23 cellular contexts compared by ENCODE assay signal in genomic region chr1:24657781-24658180, GRCh38. TPM values are rescaled to one million over a fixed set of nuclear protein-coding genes. Genes with fewer than 3 reads are reported as not detected.
DNase-seq lines count a peak whose midpoint lies in the region; ATAC-seq, FAIRE-seq and TF ChIP-seq lines count a peak whose summit lies in the region.
"Had no signal": no experiment of that assay in that cellular context is flagged by ENCODE, and none has a peak within 500 bp of the region (broad histone marks: within the 10 kb centered on the region; RNA-seq: fewer than 3 reads in every experiment).

No MANE protein-coding gene starts in this region.

- TF ChIP-seq EP300 in HepG2 (IDR thresholded peaks at IDR 0.05; ENCODE audit: low read depth in 2 of 2, low read length in 2 of 2) (no peak), HepG2 (CRISPR knock-in tag; IDR thresholded peaks at IDR 0.05; ENCODE audit: borderline replicate concordance) (no peak)

- intact Hi-C loops in HepG2 (cut with micrococcal nuclease; ENCODE audit: unreplicated experiment) (no loop called here), right lobe of liver (cut with DNase I) (no loop called here), Panc1 (cut with micrococcal nuclease; ENCODE audit: unreplicated experiment) (no loop called here), vagina (cut with DNase I) (no loop called here)

- TF ChIP-seq CTCF in HepG2 (CRISPR knock-in tag; IDR thresholded peaks at IDR 0.05) (no peak), right lobe of liver (IDR thresholded peaks at IDR 0.05) (no peak), Panc1 (IDR thresholded peaks at IDR 0.05) (no peak), vagina (IDR thresholded peaks at IDR 0.05) (no peak)

- WGBS in HepG2 (ENCODE audit: low lambda C conversion rate), result 98% methylated on average over 3 of the region's 3 CpGs
- WGBS in right lobe of liver (ENCODE audit: insufficient coverage, low coverage, low lambda C conversion rate, missing lambda C conversion rate), result 61% methylated on average over 3 of the region's 3 CpGs
- 100% methylated on average over 2 of the region's 3 CpGs for WGBS in mesenchymal stem cell

- H3K36me3 ChIP-seq in HepG2 (replicated peaks in 1 of 2; ENCODE audit: control insufficient read depth in 1 of 2, insufficient read depth in 2 of 2, low read length in 2 of 2) (peaks cover 29 to 93% of the 10 kb centered on the region in 2 experiments), right lobe of liver (peaks cover 5 to 100% (median 51%) of the 10 kb centered on the region in 4 donors), Panc1 (ENCODE audit: control insufficient read depth, insufficient read depth, low read length) (peaks cover 87% of the 10 kb centered on the region), mesenchymal stem cell (ENCODE audit: control insufficient read depth in 1 of 2, insufficient read depth in 2 of 2, low read depth in 1 of 2, low read length in 2 of 2) (peaks cover 20 to 98% of the 10 kb centered on the region in 2 experiments), vagina (peaks cover 0 to 89% of the 10 kb centered on the region in 2 donors)

- no peak overlapping the region for H2AK5ac ChIP-seq in mesenchymal stem cell (ENCODE audit: low read length, severe bottlenecking)

- BruUV-seq in HepG2 (replicated peaks; lab: Mats Ljungman, UMichigan) (no TSS peak), Panc1 (replicated peaks; lab: Mats Ljungman, UMichigan) (TSS peak; percentile 17)

- H2BK12ac ChIP-seq in mesenchymal stem cell (ENCODE audit: low read length in 2 of 2), result no peak overlapping the region

- H3K9me3 ChIP-seq in HepG2 (ENCODE audit: low read length) (no peaks in the 10 kb centered on the region), right lobe of liver (no peaks in the 10 kb centered on the region), Panc1 (ENCODE audit: control insufficient read depth, insufficient read depth, low read depth, low read length) (no peaks in the 10 kb centered on the region), mesenchymal stem cell (ENCODE audit: control insufficient read depth, low read length) (no peaks in the 10 kb centered on the region), vagina (no peaks in the 10 kb centered on the region)
- H3K9me3 ChIP-seq: pancreas, stomach, thyroid gland had no signal

- no peak overlapping the region for H2BK120ac ChIP-seq in mesenchymal stem cell (ENCODE audit: low read depth, low read length)

- no peak overlapping the region for H2BK15ac ChIP-seq in mesenchymal stem cell (ENCODE audit: low read depth, poor library complexity, severe bottlenecking)

- DNase-seq in HepG2 (ENCODE audit: low spot score) (no peak), right lobe of liver (no peak), Panc1 (ENCODE audit: low read depth, low spot score) (no peak), mesenchymal stem cell (no peak), activated gamma-delta T cell (lab: John Stamatoyannopoulos, UW) (no peak), vagina (ENCODE audit: extremely low spot score in 2 of 2) (no peak)
- DNase-seq: activated naive CD4-positive, alpha-beta T cell treated with anti-CD3 and anti-CD28 coated beads, Interleukin-2, amount 50 U/mL, for 16 hours; aorta; DMS53; NCI-H187; NCI-H2171; pancreas; small intestine; stomach; T-cell; thyroid gland had no signal

- H3K79me2 ChIP-seq in HepG2 (ENCODE audit: insufficient read depth, low read length), result peaks cover 32% of the 10 kb centered on the region

- H3K4me2 ChIP-seq in HepG2 (ENCODE audit: low read depth, low read length) (no peak overlapping the region), mesenchymal stem cell (ENCODE audit: low read length, poor library complexity, severe bottlenecking) (peak overlapping the region; percentile 61)

- no peak overlapping the region for H3K18ac ChIP-seq in mesenchymal stem cell (ENCODE audit: low read depth in 1 of 2, low read length in 2 of 2)

- H3K79me1 ChIP-seq in mesenchymal stem cell (replicated peaks; ENCODE audit: low read length, poor library complexity, severe bottlenecking), result peaks cover 8% of the 10 kb centered on the region

- FAIRE-seq in HepG2 (lab: Jason Lieb, UNC), result no peak
- FAIRE-seq: bronchial epithelial cell, endothelial cell of umbilical vein, frontal cortex, GM12891, pancreas, small intestine had no signal

- 0 out of 2 replicates have a peak, but pooled peaks cover 7% of the 10 kb centered on the region for H4K20me1 ChIP-seq in HepG2 (ENCODE audit: insufficient read depth, low read length)

- H3K27ac ChIP-seq in HepG2 (ENCODE audit: extremely low read length, insufficient read depth, low read length) (no peak overlapping the region), right lobe of liver (no peak overlapping the region), Panc1 (ENCODE audit: low read length) (no peak overlapping the region), mesenchymal stem cell (ENCODE audit: low read length, poor library complexity, severe bottlenecking) (peak overlapping the region; percentile 73), vagina (no peak overlapping the region)
- H3K27ac ChIP-seq: pancreas, stomach, thyroid gland had no signal

- no peak overlapping the region for H2BK5ac ChIP-seq in mesenchymal stem cell (ENCODE audit: low read depth, low read length, poor library complexity, severe bottlenecking)

- no peak overlapping the region for H4K8ac ChIP-seq in mesenchymal stem cell (ENCODE audit: low read length)

- H2AFZ ChIP-seq in HepG2 (ENCODE audit: low read length) (no peak overlapping the region), mesenchymal stem cell (ENCODE audit: low read depth, low read length) (no peak overlapping the region)

- no peak overlapping the region for H3K23ac ChIP-seq in mesenchymal stem cell (ENCODE audit: low read length in 2 of 2)

- TF ChIP-seq POLR2A in HepG2 (IDR thresholded peaks at IDR 0.05; ENCODE audit: insufficient read depth in 1 of 2, low read depth in 2 of 2, low read length in 2 of 2) (no peak), right lobe of liver (IDR thresholded peaks at IDR 0.05) (no peak), vagina (IDR thresholded peaks at IDR 0.05) (no peak)

- H3K4me1 ChIP-seq in HepG2 (ENCODE audit: insufficient read depth, low read length) (peaks cover 21% of the 10 kb centered on the region), right lobe of liver (peaks cover 0 to 7% (median 2%) of the 10 kb centered on the region in 4 donors), Panc1 (ENCODE audit: control insufficient read depth, insufficient read depth, low read length) (no peaks in the 10 kb centered on the region), mesenchymal stem cell (ENCODE audit: control insufficient read depth, insufficient read depth, low read depth, low read length) (peaks cover 6% of the 10 kb centered on the region), vagina (peaks cover 6% of the 10 kb centered on the region)
- H3K4me1 ChIP-seq: thyroid gland had no signal

- POLR2A ChIA-PET in HepG2 (lab: Yijun Ruan, JAX), result no interaction called here
- POLR2A ChIA-PET in Panc1 (lab: Charles Lee), result no interaction called here

- TF ChIP-seq RAD21 in HepG2 (CRISPR knock-in tag; IDR thresholded peaks at IDR 0.05), result no peak

- no peak overlapping the region for H3K4ac ChIP-seq in mesenchymal stem cell (ENCODE audit: low read depth in 1 of 2, low read length in 2 of 2)

- H3K9ac ChIP-seq in HepG2 (ENCODE audit: insufficient read depth, low read depth, low read length) (no peak overlapping the region), mesenchymal stem cell (ENCODE audit: low read length) (peak overlapping the region; percentile 49)

- CTCF ChIA-PET in HepG2 (lab: Yijun Ruan, JAX; ENCODE audit: low intra/inter-chr PET ratio, low total read pairs) (no interaction called here), Panc1 (lab: Charles Lee) (no interaction called here)

- H4K91ac ChIP-seq in mesenchymal stem cell (ENCODE audit: low read length), result no peak overlapping the region

- H3K4me3 ChIP-seq in HepG2 (replicated peaks in 1 of 3; ENCODE audit: insufficient read depth in 1 of 3, low read depth in 2 of 3, low read length in 3 of 3) (no peak overlapping the region), right lobe of liver (no peak overlapping the region), Panc1 (ENCODE audit: low read depth in 2 of 2, low read length in 2 of 2) (no peak overlapping the region), mesenchymal stem cell (ENCODE audit: insufficient read depth in 1 of 2, low read depth in 1 of 2, low read length in 2 of 2) (no peak overlapping the region), vagina (no peak overlapping the region)
- H3K4me3 ChIP-seq: pancreas, stomach, thyroid gland had no signal

- in situ Hi-C loops in HepG2 (cut with HindIII; ENCODE audit: extremely low pct_ligation_motif_present, low pct_unique_long_range_greater_than_20kb) (no loop called here), Panc1 (cut with HindIII; ENCODE audit: low pct_unique_long_range_greater_than_20kb, low sequenced_read_pairs) (no loop called here)

- H3K27me3 ChIP-seq in HepG2 (ENCODE audit: control insufficient read depth in 1 of 2, insufficient read depth in 2 of 2, low read length in 2 of 2), result no peaks in the 10 kb centered on the region
- no peaks in the 10 kb centered on the region for H3K27me3 ChIP-seq in right lobe of liver
- no peaks in the 10 kb centered on the region for H3K27me3 ChIP-seq in Panc1 (ENCODE audit: control insufficient read depth, insufficient read depth, low read length)
- no peaks in the 10 kb centered on the region for H3K27me3 ChIP-seq in mesenchymal stem cell (ENCODE audit: control insufficient read depth in 1 of 2, insufficient read depth in 1 of 2, low read length in 2 of 2)
- no peaks in the 10 kb centered on the region for H3K27me3 ChIP-seq in vagina
- H3K27me3 ChIP-seq: pancreas, stomach, thyroid gland had no signal

- H3K14ac ChIP-seq in mesenchymal stem cell (ENCODE audit: low read length in 2 of 2), result no peak overlapping the region

- no peak for ATAC-seq in HepG2
- ATAC-seq in right lobe of liver, result no peak
- ATAC-seq in Panc1, result no peak
- ATAC-seq in GM21526 (IDR thresholded peaks at IDR 0.05; ENCODE audit: low FRiP score, unreplicated experiment), result no peak
- ATAC-seq: HCT116, T-cell, WTC11 had no signal

RNA-seq across cellular contexts. Expression of gene SRRM1, which starts 14.7 kb away (rescaled TPM):
- total RNA-seq in HepG2 (2016; rRNA removed; fragmentation: Illumina TruSeq; extraction: Trizol) (31.6 and 33.7 TPM in 2 replicates), right lobe of liver (10 to 100 TPM; 41.1 to 52.0 (median 44.9) TPM), Panc1 (2021; ENCODE audit: unreplicated experiment) (160 TPM), vagina (93.1 TPM)
- 13.1 and 14.5 TPM in 2 replicates for total RNA-seq in HepG2 (2016; cell fraction: cytosol; rRNA removed; fragmentation: Illumina TruSeq; extraction: Trizol; ENCODE audit: low read depth)
- 27.6 and 35.1 TPM in 2 replicates for total RNA-seq in HepG2 (2016; cell fraction: insoluble cytoplasmic fraction; rRNA removed; fragmentation: Illumina TruSeq; extraction: Trizol)
- total RNA-seq in HepG2 (2016; cell fraction: membrane; rRNA removed; fragmentation: Illumina TruSeq; extraction: Trizol), result 19.4 and 21.8 TPM in 2 replicates
- total RNA-seq in HepG2 (2016; cell fraction: nucleus; rRNA removed; fragmentation: Illumina TruSeq; extraction: Trizol), result 80.4 and 81.8 TPM in 2 replicates
- polyA plus RNA-seq in HepG2 (2011; rRNA removed), result 44.5 and 46.8 TPM in 2 replicates
- 12.5 and 17.1 TPM in 2 replicates for polyA plus RNA-seq in HepG2 (2011; cell fraction: cytosol; rRNA removed)
- 113 and 116 TPM in 2 replicates for polyA plus RNA-seq in HepG2 (2011; cell fraction: nucleus; rRNA removed)
- polyA plus RNA-seq in HepG2 (2012), result 96.3 and 117 TPM in 2 replicates
- 5.2 and 5.8 TPM in 2 replicates for polyA plus RNA-seq in HepG2 (2016; cell fraction: cytosol; fragmentation: Illumina TruSeq; extraction: Trizol; ENCODE audit: low read depth)
- 52.3 and 57.6 TPM in 2 replicates for polyA plus RNA-seq in HepG2 (2016; cell fraction: insoluble cytoplasmic fraction; fragmentation: Illumina TruSeq; extraction: Trizol; ENCODE audit: low read depth)
- polyA plus RNA-seq in HepG2 (2016; cell fraction: membrane; fragmentation: Illumina TruSeq; extraction: Trizol; ENCODE audit: low read depth), result 13.5 and 15.6 TPM in 2 replicates
- 147 and 162 TPM in 2 replicates for polyA plus RNA-seq in HepG2 (2016; cell fraction: nucleus; fragmentation: Illumina TruSeq; extraction: Trizol; ENCODE audit: insufficient read depth, low read depth)
- polyA minus RNA-seq in HepG2 (2011; rRNA and poly(A)+ RNA removed; ENCODE audit: low replicate concordance), result 27.3 and 67.7 TPM in 2 replicates
- 15.2 and 21.5 TPM in 2 replicates for polyA minus RNA-seq in HepG2 (2011; cell fraction: cytosol; rRNA and poly(A)+ RNA removed)
- polyA minus RNA-seq in HepG2 (2011; cell fraction: nucleus; rRNA and poly(A)+ RNA removed), result 224 and 225 TPM in 2 replicates
- 60.9 TPM for polyA plus RNA-seq in Panc1 (2012; ENCODE audit: insufficient read length)
- polyA plus RNA-seq in mesenchymal stem cell (2013, experiment 1 of 2), result 161 TPM
- 151 TPM for polyA plus RNA-seq in mesenchymal stem cell (2013, experiment 2 of 2)
